Comparison of ENCODE assay signal across 10 cellular contexts in genomic region chr4:141573678-141574077, GRCh38.
"Had no signal": no experiment of that assay in that cellular context is flagged by ENCODE, and none has a peak within 500 bp of the region (broad histone marks: within the 10 kb centered on the region; RNA-seq: fewer than 3 reads in every experiment).

No MANE protein-coding gene starts in this region.

- FAIRE-seq: H1, H54, HepG2 had no signal

- H3K27ac ChIP-seq: HL-60, KMS-11 had no signal

- H3K4me2 ChIP-seq: GM23338, KMS-11 had no signal

- H3K4me3 ChIP-seq: GM23338 had no signal

- H3K9ac ChIP-seq: KMS-11 had no signal

- ATAC-seq: GM23338, HepG2 had no signal

- H2AFZ ChIP-seq: GM23338 had no signal

- DNase-seq: H9, HCEC 1CT, Karpas-422, KBM-7 had no signal
